8 cellular contexts compared by ENCODE assay signal in the genomic region with DNA sequence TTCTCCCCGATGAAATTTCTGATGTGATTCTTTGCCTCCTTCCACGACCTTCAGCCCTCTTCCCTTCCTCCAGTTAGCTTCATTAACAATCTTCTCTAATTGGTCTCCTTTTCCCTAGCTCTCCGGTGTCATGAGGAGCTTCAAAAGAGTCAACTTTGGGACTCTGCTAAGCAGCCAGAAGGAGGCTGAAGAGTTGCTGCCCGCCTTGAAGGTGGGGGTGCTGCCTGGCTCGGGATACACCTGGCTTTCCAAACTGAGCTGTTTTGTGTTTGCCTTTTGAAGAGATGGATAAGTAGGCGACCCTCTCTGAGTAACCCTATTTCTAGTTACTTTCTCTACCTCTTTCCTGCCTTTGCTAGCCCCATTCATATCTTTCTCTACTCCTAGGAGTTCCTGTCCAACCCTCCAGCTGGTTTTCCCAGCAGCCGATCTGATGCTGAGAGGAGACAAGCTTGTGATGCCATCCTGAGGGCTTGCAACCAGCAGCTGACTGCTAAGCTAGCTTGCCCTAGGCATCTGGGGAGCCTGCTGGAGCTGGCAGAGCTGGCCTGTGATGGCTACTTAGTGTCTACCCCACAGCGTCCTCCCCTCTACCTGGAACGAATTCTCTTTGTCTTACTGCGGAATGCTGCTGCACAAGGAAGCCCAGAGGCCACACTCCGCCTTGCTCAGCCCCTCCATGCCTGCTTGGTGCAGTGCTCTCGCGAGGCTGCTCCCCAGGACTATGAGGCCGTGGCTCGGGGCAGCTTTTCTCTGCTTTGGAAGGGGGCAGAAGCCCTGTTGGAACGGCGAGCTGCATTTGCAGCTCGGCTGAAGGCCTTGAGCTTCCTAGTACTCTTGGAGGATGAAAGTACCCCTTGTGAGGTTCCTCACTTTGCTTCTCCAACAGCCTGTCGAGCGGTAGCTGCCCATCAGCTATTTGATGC. TPM values are rescaled to one million over a fixed set of nuclear protein-coding genes. Genes with fewer than 3 reads are reported as not detected.
A peak's percentile ranks its signal among the peaks of the same experiment; 100 is the strongest.
DNase-seq lines count a peak whose midpoint lies in the region.

No MANE protein-coding gene starts in this region.

- H3K36me3 ChIP-seq in effector memory CD4-positive, alpha-beta T cell (ENCODE audit: control insufficient read depth, insufficient read depth, low read length): no peaks in the 10 kb centered on the region
- H3K36me3 ChIP-seq in neuron (ENCODE audit: insufficient read depth, low read length): peaks cover 22% of the 10 kb centered on the region

- H3K27me3 ChIP-seq in effector memory CD4-positive, alpha-beta T cell (replicated peaks; ENCODE audit: control insufficient read depth, insufficient read depth, low read length, poor library complexity, severe bottlenecking): no peaks in the 10 kb centered on the region
- no peaks in the 10 kb centered on the region for H3K27me3 ChIP-seq in neuron (ENCODE audit: insufficient read depth, low read length)

- peak overlapping the region; percentile 80 for H3K4me3 ChIP-seq in effector memory CD4-positive, alpha-beta T cell (ENCODE audit: insufficient read depth, low read depth, low read length, poor library complexity, severe bottlenecking)
- peak overlapping the region; percentile 70 for H3K4me3 ChIP-seq in neuron (ENCODE audit: low read length)

- peak overlapping the region; percentile 61 for H3K27ac ChIP-seq in effector memory CD4-positive, alpha-beta T cell (ENCODE audit: insufficient read depth, low read length, poor library complexity, severe bottlenecking)

- in situ Hi-C loops in G401 (cut with HindIII; ENCODE audit: low sequenced_read_pairs): no loop called here

- DNase-seq in EL (peak; percentile 17), LHCN-M2 (ENCODE audit: low read depth) (peak; percentile 25), DMS79 (lab: John Stamatoyannopoulos, UW) (no peak), islet precursor cell (no peak), G401 (ENCODE audit: low spot score) (no peak), hypothalamus (lab: John Stamatoyannopoulos, UW) (no peak)
- no peak for DNase-seq in effector memory CD4-positive, alpha-beta T cell

- no peaks in the 10 kb centered on the region for H3K9me3 ChIP-seq in effector memory CD4-positive, alpha-beta T cell (ENCODE audit: control insufficient read depth, low read length)
- no peaks in the 10 kb centered on the region for H3K9me3 ChIP-seq in neuron (ENCODE audit: low read length)

- peaks cover 5% of the 10 kb centered on the region for H3K4me1 ChIP-seq in effector memory CD4-positive, alpha-beta T cell (ENCODE audit: control insufficient read depth, insufficient read depth, low read length, poor library complexity, severe bottlenecking)
- peaks cover 16% of the 10 kb centered on the region for H3K4me1 ChIP-seq in neuron (ENCODE audit: insufficient read depth, low read length)

- peak overlapping the region; percentile 79 for H2AFZ ChIP-seq in neuron (ENCODE audit: low read depth, low read length)

RNA-seq across cellular contexts. Expression of a gene that starts 0.8 kb away (rescaled TPM):
- total RNA-seq in LHCN-M2 (2014; rRNA removed): 14.8 and 18.2 TPM in 2 replicates
- polyA plus RNA-seq in LHCN-M2 (2012): 4.9 TPM
- 21.8 and 23.1 TPM in 2 replicates for total RNA-seq in G401 (2014; rRNA removed; shearing (Covaris generic))

RNA-seq across cellular contexts. Expression of a gene that starts 26.4 kb away (rescaled TPM):
- total RNA-seq in LHCN-M2 (2014; rRNA removed): 254 and 270 TPM in 2 replicates
- 823 TPM for polyA plus RNA-seq in LHCN-M2 (2012)
- 302 and 381 TPM in 2 replicates for total RNA-seq in G401 (2014; rRNA removed; shearing (Covaris generic))

RNA-seq across cellular contexts. Expression of a gene that starts 30.6 kb away (rescaled TPM):
- total RNA-seq in LHCN-M2 (2014; rRNA removed): 53.1 and 55.0 TPM in 2 replicates
- polyA plus RNA-seq in LHCN-M2 (2012): 83.9 TPM
- 43.8 and 43.9 TPM in 2 replicates for total RNA-seq in G401 (2014; rRNA removed; shearing (Covaris generic))

RNA-seq across cellular contexts. Expression of a gene that starts 36.9 kb away (rescaled TPM):
- 16.9 and 17.1 TPM in 2 replicates for total RNA-seq in LHCN-M2 (2014; rRNA removed)
- 18.2 TPM for polyA plus RNA-seq in LHCN-M2 (2012)
- 48.6 and 58.9 TPM in 2 replicates for total RNA-seq in G401 (2014; rRNA removed; shearing (Covaris generic))

RNA-seq across cellular contexts. Expression of a gene that starts 52.5 kb away (rescaled TPM):
- 64.6 and 71.2 TPM in 2 replicates for total RNA-seq in LHCN-M2 (2014; rRNA removed)
- polyA plus RNA-seq in LHCN-M2 (2012): 34.3 TPM
- 103 and 105 TPM in 2 replicates for total RNA-seq in G401 (2014; rRNA removed; shearing (Covaris generic))

Comparison
In these comparisons a context has a peak if more than half of its experiments do, and no peak if none do; other contexts are left out.
1. DNase-seq: peak in EL (single experiment) and LHCN-M2 (single experiment); none in effector memory CD4-positive, alpha-beta T cell (0 of 3), DMS79 (single experiment), islet precursor cell (single experiment), G401 (single experiment) and hypothalamus (0 of 51).